ENCODE assay signal across 1 cellular context in genomic region chr3:155631323-155632019, GRCh38.
TF ChIP-seq lines count a peak whose summit lies in the region.

No MANE protein-coding gene starts in this region.

TF ChIP-seq in H1, 55 proteins besides CTCF, POLR2A, EP300 and RAD21 (continued from another document):
- TF ChIP-seq YY1 (IDR thresholded peaks at IDR 0.05; ENCODE audit: low read depth, low read length) (no peak), RFX5 (IDR thresholded peaks at IDR 0.05; ENCODE audit: borderline replicate concordance, low read depth, low read length) (no peak), GTF2F1 (IDR thresholded peaks at IDR 0.05; ENCODE audit: borderline replicate concordance, low read depth, low read length) (no peak), SUZ12 (IDR thresholded peaks at IDR 0.05; ENCODE audit: low read length) (no peak), CEBPB (IDR thresholded peaks at IDR 0.05; ENCODE audit: low read depth, low read length) (peak; percentile 47; the same call in 1 of the 2 replicates), JUN (IDR thresholded peaks at IDR 0.05; ENCODE audit: low read depth, low read length) (no peak), SP4 (IDR thresholded peaks at IDR 0.05; ENCODE audit: low read length) (no peak)
